Comparison of ENCODE assay signal across 28 cellular contexts in the genomic region with DNA sequence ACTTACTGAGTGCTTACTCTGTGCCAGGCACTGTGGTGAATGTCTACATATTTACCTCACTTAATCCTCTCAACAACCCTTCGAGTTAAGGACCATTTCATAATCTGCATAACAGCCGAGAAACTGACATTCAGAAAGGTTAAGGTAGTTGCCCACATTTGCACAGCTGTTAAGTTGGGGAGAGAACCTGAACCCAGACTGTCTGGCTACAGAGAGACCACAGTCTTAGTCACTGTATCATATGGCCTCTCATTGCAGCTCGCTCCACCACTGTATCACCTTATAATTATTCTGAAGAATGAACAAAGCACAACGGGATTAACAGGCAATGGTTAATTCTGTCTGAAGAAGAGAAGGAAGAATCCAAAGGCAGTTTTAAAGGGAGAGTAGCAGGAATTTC.
DNase-seq lines count a peak whose midpoint lies in the region; ATAC-seq and TF ChIP-seq lines count a peak whose summit lies in the region.
"Had no signal": no experiment of that assay in that cellular context is flagged by ENCODE, and none has a peak within 500 bp of the region (broad histone marks: within the 10 kb centered on the region; RNA-seq: fewer than 3 reads in every experiment).

No MANE protein-coding gene starts in this region.

- no peaks in the 10 kb centered on the region for H3K27me3 Mint-ChIP-seq in activated CD8-positive, alpha-beta T cell treated with anti-CD3 and anti-CD28 coated beads for 36 hours
- no peaks in the 10 kb centered on the region for H3K27me3 Mint-ChIP-seq in activated CD8-positive, alpha-beta T cell treated with anti-CD3 and anti-CD28 coated beads, Interleukin-2, amount 10 ng/mL, durations not matched to agents 7 days and 5 days (ENCODE audit: low read depth)
- no peaks in the 10 kb centered on the region for H3K27me3 Mint-ChIP-seq in stimulated activated naive CD8-positive, alpha-beta T cell treated with anti-CD3 and anti-CD28 coated beads, Interleukin-15, amount 100 ng/mL, for 72 hours
- no peaks in the 10 kb centered on the region for H3K27me3 Mint-ChIP-seq in activated CD4-positive, alpha-beta memory T cell treated with anti-CD3 and anti-CD28 coated beads, Interleukin-2, amount 10 ng/mL, durations not matched to agents 7 days and 5 days
- H3K27me3 Mint-ChIP-seq: activated T-helper 17 cell treated with anti-CD3 and anti-CD28 coated beads, Interleukin-2, amount 50 U/mL, for 72 hours; CD4-positive, CD25-positive, alpha-beta regulatory T cell; effector memory CD8-positive, alpha-beta T cell; progenitor cell of endocrine pancreas had no signal

- intact Hi-C loops in activated CD8-positive, alpha-beta T cell treated with anti-CD3 and anti-CD28 coated beads for 36 hours (cut with micrococcal nuclease): no loop called here

- H3K4me1 Mint-ChIP-seq in activated CD8-positive, alpha-beta T cell treated with anti-CD3 and anti-CD28 coated beads for 36 hours (ENCODE audit: low read depth): peaks cover 10% of the 10 kb centered on the region
- peaks cover 1% of the 10 kb centered on the region for H3K4me1 Mint-ChIP-seq in activated CD8-positive, alpha-beta T cell treated with anti-CD3 and anti-CD28 coated beads, Interleukin-2, amount 10 ng/mL, durations not matched to agents 7 days and 5 days (ENCODE audit: low read depth)
- peaks cover 7% of the 10 kb centered on the region for H3K4me1 Mint-ChIP-seq in stimulated activated naive CD8-positive, alpha-beta T cell treated with anti-CD3 and anti-CD28 coated beads, Interleukin-15, amount 100 ng/mL, for 72 hours
- no peaks in the 10 kb centered on the region for H3K4me1 Mint-ChIP-seq in activated CD4-positive, alpha-beta memory T cell treated with anti-CD3 and anti-CD28 coated beads, Interleukin-2, amount 10 ng/mL, durations not matched to agents 7 days and 5 days
- H3K4me1 Mint-ChIP-seq: activated T-helper 17 cell treated with anti-CD3 and anti-CD28 coated beads, Interleukin-2, amount 50 U/mL, for 72 hours; GM23338 had no signal

- H3K36me3 ChIP-seq in WERI-Rb-1: peaks cover 41% of the 10 kb centered on the region
- H3K36me3 ChIP-seq: breast epithelium had no signal

- peaks cover 22% of the 10 kb centered on the region for H3K36me3 Mint-ChIP-seq in activated CD8-positive, alpha-beta T cell treated with anti-CD3 and anti-CD28 coated beads for 36 hours (ENCODE audit: low read depth)
- H3K36me3 Mint-ChIP-seq in activated CD8-positive, alpha-beta T cell treated with anti-CD3 and anti-CD28 coated beads, Interleukin-2, amount 10 ng/mL, durations not matched to agents 7 days and 5 days (ENCODE audit: low read depth): no peaks in the 10 kb centered on the region
- no peaks in the 10 kb centered on the region for H3K36me3 Mint-ChIP-seq in activated CD4-positive, alpha-beta memory T cell treated with anti-CD3 and anti-CD28 coated beads, Interleukin-2, amount 10 ng/mL, durations not matched to agents 7 days and 5 days (ENCODE audit: low read depth)
- H3K36me3 Mint-ChIP-seq: CD4-positive, CD25-positive, alpha-beta regulatory T cell had no signal

- no peak overlapping the region for H3K4me3 Mint-ChIP-seq in activated CD8-positive, alpha-beta T cell treated with anti-CD3 and anti-CD28 coated beads for 36 hours
- H3K4me3 Mint-ChIP-seq in activated CD8-positive, alpha-beta T cell treated with anti-CD3 and anti-CD28 coated beads, Interleukin-2, amount 10 ng/mL, durations not matched to agents 7 days and 5 days: no peak overlapping the region
- H3K4me3 Mint-ChIP-seq in stimulated activated naive CD8-positive, alpha-beta T cell treated with anti-CD3 and anti-CD28 coated beads, Interleukin-15, amount 100 ng/mL, for 72 hours: no peak overlapping the region
- no peak overlapping the region for H3K4me3 Mint-ChIP-seq in activated CD4-positive, alpha-beta memory T cell treated with anti-CD3 and anti-CD28 coated beads, Interleukin-2, amount 10 ng/mL, durations not matched to agents 7 days and 5 days
- H3K4me3 Mint-ChIP-seq: activated T-helper 17 cell treated with anti-CD3 and anti-CD28 coated beads, Interleukin-2, amount 50 U/mL, for 72 hours; CD4-positive, CD25-positive, alpha-beta regulatory T cell; effector memory CD8-positive, alpha-beta T cell; GM23338 had no signal

- no peaks in the 10 kb centered on the region for H3K27me3 ChIP-seq in WERI-Rb-1 (ENCODE audit: insufficient read depth, low read depth, severe bottlenecking)
- H3K27me3 ChIP-seq: breast epithelium, heart left ventricle, vagina had no signal

- peak; percentile 89 for ATAC-seq in activated CD8-positive, alpha-beta T cell treated with anti-CD3 and anti-CD28 coated beads for 36 hours
- ATAC-seq in activated CD8-positive, alpha-beta T cell treated with anti-CD3 and anti-CD28 coated beads, Interleukin-2, amount 10 ng/mL, durations not matched to agents 7 days and 5 days: no peak
- ATAC-seq in stimulated activated naive CD8-positive, alpha-beta T cell treated with anti-CD3 and anti-CD28 coated beads, Interleukin-15, amount 100 ng/mL, for 72 hours: peak; percentile 94
- ATAC-seq in GM19023 (IDR thresholded peaks at IDR 0.05; ENCODE audit: unreplicated experiment) (no peak), GM21447 (IDR thresholded peaks at IDR 0.05; ENCODE audit: unreplicated experiment) (no peak)
- ATAC-seq: activated T-helper 17 cell treated with anti-CD3 and anti-CD28 coated beads, Interleukin-2, amount 50 U/mL, for 72 hours; effector memory CD8-positive, alpha-beta T cell; GM23338; heart left ventricle; left cardiac atrium had no signal

- peak overlapping the region; percentile 18 for H3K27ac Mint-ChIP-seq in activated CD8-positive, alpha-beta T cell treated with anti-CD3 and anti-CD28 coated beads for 36 hours
- no peak overlapping the region for H3K27ac Mint-ChIP-seq in activated CD8-positive, alpha-beta T cell treated with anti-CD3 and anti-CD28 coated beads, Interleukin-2, amount 10 ng/mL, durations not matched to agents 7 days and 5 days
- peak overlapping the region in 1 of 2 donors; percentile 33 for H3K27ac Mint-ChIP-seq in stimulated activated naive CD8-positive, alpha-beta T cell treated with anti-CD3 and anti-CD28 coated beads, Interleukin-15, amount 100 ng/mL, for 72 hours
- H3K27ac Mint-ChIP-seq in activated CD4-positive, alpha-beta memory T cell treated with anti-CD3 and anti-CD28 coated beads, Interleukin-2, amount 10 ng/mL, durations not matched to agents 7 days and 5 days: no peak overlapping the region
- H3K27ac Mint-ChIP-seq: activated T-helper 17 cell treated with anti-CD3 and anti-CD28 coated beads, Interleukin-2, amount 50 U/mL, for 72 hours; CD4-positive, CD25-positive, alpha-beta regulatory T cell; effector memory CD8-positive, alpha-beta T cell; GM23338; progenitor cell of endocrine pancreas had no signal

- no peak for TF ChIP-seq CTCF in activated CD8-positive, alpha-beta T cell treated with anti-CD3 and anti-CD28 coated beads for 36 hours (IDR thresholded peaks at IDR 0.05)
- TF ChIP-seq CTCF in WERI-Rb-1 (IDR thresholded peaks at IDR 0.05; ENCODE audit: low read depth, low read length): no peak
- TF ChIP-seq CTCF in choroid plexus epithelial cell (conservative IDR thresholded peaks at IDR 0.05; ENCODE audit: low read depth, low read length): no peak

- peak; percentile 29 for DNase-seq in activated CD8-positive, alpha-beta T cell treated with anti-CD3 and anti-CD28 coated beads for 36 hours
- DNase-seq in activated CD8-positive, alpha-beta T cell treated with anti-CD3 and anti-CD28 coated beads, Interleukin-2, amount 10 ng/mL, durations not matched to agents 7 days and 5 days: no peak
- DNase-seq in WERI-Rb-1 (no peak), choroid plexus epithelial cell (ENCODE audit: low read depth) (peak; percentile 15)
- no peak for DNase-seq in stimulated activated naive CD8-positive, alpha-beta T cell treated with anti-CD3 and anti-CD28 coated beads, Interleukin-15, amount 100 ng/mL, for 72 hours
- DNase-seq in activated CD4-positive, alpha-beta memory T cell treated with anti-CD3 and anti-CD28 coated beads, Interleukin-2, amount 10 ng/mL, durations not matched to agents 7 days and 5 days: no peak
- DNase-seq: activated CD8-positive, alpha-beta memory T cell treated with anti-CD3 and anti-CD28 coated beads, Interleukin-2, amount 50 U/mL, for 4 hours; CD4-positive, CD25-positive, alpha-beta regulatory T cell; effector memory CD8-positive, alpha-beta T cell; EL; erythroblast; heart left ventricle; Kasumi-1; left cardiac atrium; MV-4-11; NCI-H146; NCI-H446; PC-9; Right ventricle myocardium superior; stimulated activated naive CD4-positive, alpha-beta T cell treated with Interleukin-2 at 50 U/mL for 16 hours had no signal

- CTCF ChIA-PET in activated CD8-positive, alpha-beta T cell treated with anti-CD3 and anti-CD28 coated beads for 36 hours (lab: Charles Lee): interaction anchor here (0.6 to 1.4 kb wide), 5 partner anchors 13 to 1583 kb away, joined by 3 to 4 read pairs (median 3); no protein-coding TSS in a partner anchor
- CTCF ChIA-PET in activated CD8-positive, alpha-beta T cell treated with anti-CD3 and anti-CD28 coated beads, Interleukin-2, amount 10 ng/mL, durations not matched to agents 7 days and 5 days (lab: Charles Lee): interaction anchor here (1.3 to 3.6 kb wide), 2 partner anchors 190 to 273 kb away, joined by 4 to 14 read pairs; no protein-coding TSS in a partner anchor
- CTCF ChIA-PET in activated CD4-positive, alpha-beta memory T cell treated with anti-CD3 and anti-CD28 coated beads, Interleukin-2, amount 10 ng/mL, durations not matched to agents 7 days and 5 days (lab: Charles Lee): no interaction called here

- H3K27ac ChIP-seq in WERI-Rb-1: peak overlapping the region; percentile 8
- H3K27ac ChIP-seq: breast epithelium, coronary artery, heart left ventricle, PC-9, vagina had no signal

- POLR2A ChIA-PET in activated CD8-positive, alpha-beta T cell treated with anti-CD3 and anti-CD28 coated beads for 36 hours (lab: Charles Lee): interaction anchor here (1.2 kb wide), 1 partner anchor 75 kb away, joined by 3 read pairs; no protein-coding TSS in a partner anchor
- POLR2A ChIA-PET in activated CD8-positive, alpha-beta T cell treated with anti-CD3 and anti-CD28 coated beads, Interleukin-2, amount 10 ng/mL, durations not matched to agents 7 days and 5 days (lab: Charles Lee): no interaction called here
- POLR2A ChIA-PET in activated CD4-positive, alpha-beta memory T cell treated with anti-CD3 and anti-CD28 coated beads, Interleukin-2, amount 10 ng/mL, durations not matched to agents 7 days and 5 days (lab: Charles Lee): no interaction called here

- no peaks in the 10 kb centered on the region for H3K9me3 ChIP-seq in WERI-Rb-1 (ENCODE audit: severe bottlenecking)
- H3K9me3 ChIP-seq: breast epithelium, heart left ventricle, vagina had no signal

- no peak overlapping the region for H3K4me3 ChIP-seq in WERI-Rb-1 (ENCODE audit: low read depth, low read length)
- no peak overlapping the region for H3K4me3 ChIP-seq in choroid plexus epithelial cell (ENCODE audit: low read depth, low read length)
- H3K4me3 ChIP-seq: breast epithelium, coronary artery, GM23338, heart left ventricle, PC-9, vagina had no signal

- no peaks in the 10 kb centered on the region for H3K9me3 Mint-ChIP-seq in activated CD8-positive, alpha-beta T cell treated with anti-CD3 and anti-CD28 coated beads for 36 hours
- H3K9me3 Mint-ChIP-seq in activated CD8-positive, alpha-beta T cell treated with anti-CD3 and anti-CD28 coated beads, Interleukin-2, amount 10 ng/mL, durations not matched to agents 7 days and 5 days (ENCODE audit: insufficient read depth): no peaks in the 10 kb centered on the region
- H3K9me3 Mint-ChIP-seq in stimulated activated naive CD8-positive, alpha-beta T cell treated with anti-CD3 and anti-CD28 coated beads, Interleukin-15, amount 100 ng/mL, for 72 hours: no peaks in the 10 kb centered on the region
- H3K9me3 Mint-ChIP-seq in activated CD4-positive, alpha-beta memory T cell treated with anti-CD3 and anti-CD28 coated beads, Interleukin-2, amount 10 ng/mL, durations not matched to agents 7 days and 5 days: no peaks in the 10 kb centered on the region
- H3K9me3 Mint-ChIP-seq: GM23338 had no signal

Comparison
In these comparisons a context has a peak if more than half of its experiments do, and no peak if none do; other contexts are left out.
1. ATAC-seq: peak in activated CD8-positive, alpha-beta T cell treated with anti-CD3 and anti-CD28 coated beads for 36 hours (single experiment) and stimulated activated naive CD8-positive, alpha-beta T cell treated with anti-CD3 and anti-CD28 coated beads, Interleukin-15, amount 100 ng/mL, for 72 hours (single experiment); none in activated CD8-positive, alpha-beta T cell treated with anti-CD3 and anti-CD28 coated beads, Interleukin-2, amount 10 ng/mL, durations not matched to agents 7 days and 5 days (single experiment), GM19023 (single experiment) and GM21447 (single experiment).
2. DNase-seq: peak in activated CD8-positive, alpha-beta T cell treated with anti-CD3 and anti-CD28 coated beads for 36 hours (single experiment) and choroid plexus epithelial cell (single experiment); none in activated CD8-positive, alpha-beta T cell treated with anti-CD3 and anti-CD28 coated beads, Interleukin-2, amount 10 ng/mL, durations not matched to agents 7 days and 5 days (single experiment), WERI-Rb-1 (single experiment), stimulated activated naive CD8-positive, alpha-beta T cell treated with anti-CD3 and anti-CD28 coated beads, Interleukin-15, amount 100 ng/mL, for 72 hours (0 of 2) and activated CD4-positive, alpha-beta memory T cell treated with anti-CD3 and anti-CD28 coated beads, Interleukin-2, amount 10 ng/mL, durations not matched to agents 7 days and 5 days (single experiment).